Comparison of ENCODE assay signal across 17 cellular contexts in the genomic region with DNA sequence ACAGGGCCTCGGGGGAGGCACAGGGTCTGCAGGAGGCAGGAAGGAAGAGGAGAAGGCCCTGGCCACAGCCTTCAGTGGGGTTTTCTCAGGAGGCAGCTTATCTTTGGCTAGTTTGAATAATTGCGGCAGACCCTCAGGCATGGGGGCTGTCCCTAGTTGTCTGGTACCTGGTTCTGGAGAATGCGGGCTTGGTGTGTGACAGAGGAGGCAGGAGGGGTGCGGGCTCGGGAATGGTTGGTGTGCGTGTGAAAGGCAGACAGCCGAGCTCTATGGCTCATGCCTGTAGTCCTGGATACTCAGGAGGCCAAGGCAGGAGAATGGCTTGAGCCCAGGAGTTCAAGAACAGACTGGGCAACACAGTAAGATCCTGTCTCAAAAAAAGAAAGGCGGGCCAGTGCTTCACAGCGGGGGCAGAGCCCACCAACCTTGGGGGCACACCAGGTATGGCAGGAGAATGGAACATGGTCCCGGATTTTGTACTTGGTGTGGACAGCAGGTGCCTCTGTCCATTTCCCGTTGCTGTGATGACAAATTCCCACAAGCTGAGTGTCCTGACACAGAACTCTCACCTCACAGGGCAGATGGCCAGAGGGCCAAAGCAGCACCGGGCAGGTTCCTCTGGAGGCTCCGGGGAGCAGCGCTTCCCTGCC.
"Had no signal": no experiment of that assay in that cellular context is flagged by ENCODE, and none has a peak within 500 bp of the region (broad histone marks: within the 10 kb centered on the region; RNA-seq: fewer than 3 reads in every experiment).

No MANE protein-coding gene starts in this region.

- H3K4me1 ChIP-seq: esophagus squamous epithelium, gastroesophageal sphincter, transverse colon had no signal

- DNase-seq: dermis blood vessel endothelial cell; esophagus squamous epithelium; glutamatergic neuron; immature natural killer cell; left colon; mesendoderm; naive thymus-derived CD4-positive, alpha-beta T cell; nephron progenitor cell; stimulated activated CD4-positive, alpha-beta T cell treated with anti-CD3 and anti-CD28 coated beads, Interleukin-2, amount 100 ng/mL, for 24 hours; stimulated activated CD4-positive, alpha-beta T cell treated with anti-CD3 and anti-CD28 coated beads, Interleukin-4, amount 100 ng/mL, for 4 hours; stimulated activated naive B cell treated with anti-CD40 and anti-IgM and Interleukin-4, amounts not matched to agents 10 μg/mL and 1 μg/mL and 100 μg/mL, for 72 hours; stimulated activated naive CD8-positive, alpha-beta T cell treated with anti-CD3 and anti-CD28 coated beads, Interleukin-15, amount 100 ng/mL, for 72 hours; transverse colon had no signal

- H3K27me3 ChIP-seq: neutrophil, transverse colon had no signal

- H3K9me3 ChIP-seq: esophagus squamous epithelium, gastroesophageal sphincter, neutrophil, thoracic aorta, transverse colon had no signal

- H3K27ac ChIP-seq: esophagus squamous epithelium, gastroesophageal sphincter, neutrophil, thoracic aorta, transverse colon had no signal

- H3K36me3 ChIP-seq: esophagus squamous epithelium, gastroesophageal sphincter, neutrophil, thoracic aorta, transverse colon had no signal

- ATAC-seq: gastroesophageal sphincter; left colon; naive thymus-derived CD4-positive, alpha-beta T cell; sciatic nerve; stimulated activated naive B cell treated with anti-CD40 and anti-IgM and Interleukin-4, amounts not matched to agents 10 μg/mL and 1 μg/mL and 100 μg/mL, for 72 hours; stimulated activated naive CD8-positive, alpha-beta T cell treated with anti-CD3 and anti-CD28 coated beads, Interleukin-15, amount 100 ng/mL, for 72 hours had no signal

- H3K4me3 ChIP-seq: esophagus squamous epithelium, gastroesophageal sphincter, thoracic aorta, transverse colon had no signal
